In the genomic region with DNA sequence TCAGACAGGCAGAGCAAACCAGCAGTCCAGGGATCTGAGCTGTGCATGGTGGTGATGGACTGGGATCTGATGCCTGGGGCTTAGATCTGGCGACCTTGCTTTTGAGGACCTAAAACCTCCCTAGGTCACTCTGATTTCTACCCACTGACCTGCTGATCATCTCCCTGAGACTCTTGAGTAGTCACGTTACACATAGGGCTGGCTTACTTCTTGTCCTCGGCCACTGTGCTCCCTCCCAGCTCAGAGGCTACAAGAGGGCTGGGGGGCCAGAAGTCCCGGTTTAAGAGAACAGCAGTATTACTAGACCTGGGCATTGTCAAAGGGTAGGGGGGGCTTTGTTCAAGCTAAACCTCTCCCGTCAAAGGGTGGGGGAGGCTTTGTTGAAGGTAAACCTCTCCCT, we compare ENCODE assay signal across 22 cellular contexts. TPM values are rescaled to one million over a fixed set of nuclear protein-coding genes. Genes with fewer than 3 reads are reported as not detected.
DNase-seq lines count a peak whose midpoint lies in the region; ATAC-seq, FAIRE-seq and TF ChIP-seq lines count a peak whose summit lies in the region.
"Had no signal": no experiment of that assay in that cellular context is flagged by ENCODE, and none has a peak within 500 bp of the region (broad histone marks: within the 10 kb centered on the region; RNA-seq: fewer than 3 reads in every experiment).

No MANE protein-coding gene starts in this region.

- H4K91ac ChIP-seq in IMR-90 (ENCODE audit: insufficient read depth, low read depth, low read length), result no peak overlapping the region

- H3K36me3 Mint-ChIP-seq in T-helper 2 cell treated with Interferon-gamma antibody and Interleukin-4, amounts not matched to agents 5 μg/mL and 100 μg/mL, for 36 hours (ENCODE audit: low read depth), result peaks cover 69% of the 10 kb centered on the region

- H4K20me1 ChIP-seq in IMR-90 (ENCODE audit: insufficient read depth, low read length), result peaks cover 36% of the 10 kb centered on the region
- H4K20me1 ChIP-seq in K562 (replicated peaks; ENCODE audit: control insufficient read depth, insufficient read depth, low read length), result peaks cover 9% of the 10 kb centered on the region; the same call in 1 of the 2 replicates

- 0 out of 4 replicates have a peak overlapping the region, but pooled peaks of 1 of the 2 experiments have one; percentile 51 for H4K8ac ChIP-seq in IMR-90 (ENCODE audit: low read depth in 2 of 2, low read length in 2 of 2)

- DNase-seq in T-helper 2 cell treated with Interferon-gamma antibody and Interleukin-4, amounts not matched to agents 5 μg/mL and 100 μg/mL, for 36 hours (ENCODE audit: low spot score), result no peak
- no peak for DNase-seq in T-helper 2 cell
- DNase-seq in IMR-90, result no peak
- no peak for DNase-seq in K562 (ENCODE audit: extremely low read depth in 1 of 4, low spot score in 3 of 4)
- no peak for DNase-seq in CD1c-positive myeloid dendritic cell (ENCODE audit: extremely low spot score)
- DNase-seq in spleen, result no peak
- DNase-seq: 8988T; DMS79; effector CD4-positive, alpha-beta T cell; heart right ventricle; MG63; NCI-H187; NCI-H446 treated with DMSO at 0.1 percent for 48 hours; Right ventricle myocardium superior; small intestine had no signal

- POLR2A ChIA-PET in IMR-90 (lab: Charles Lee; ENCODE audit: unreplicated experiment) (no interaction called here), K562 (lab: Yijun Ruan, JAX) (interaction anchor here (0.9 to 1.6 kb wide), 3 partner anchors 9 to 16 kb away, joined by 3 to 5 read pairs (median 4); no protein-coding TSS in a partner anchor)

- H3K79me1 ChIP-seq in IMR-90 (ENCODE audit: low read depth in 1 of 2, low read length in 2 of 2), result peaks cover 32 to 67% of the 10 kb centered on the region in 2 experiments

- peak overlapping the region; percentile 67 for H2AK9ac ChIP-seq in IMR-90 (replicated peaks; ENCODE audit: low read depth, low read length, poor library complexity)

- H2BK15ac ChIP-seq in IMR-90 (ENCODE audit: low read depth, low read length), result no peak overlapping the region

- H3K9me3 ChIP-seq in IMR-90 (ENCODE audit: control insufficient read depth, insufficient read depth, low read length) (no peaks in the 10 kb centered on the region), K562 (replicated peaks; ENCODE audit: control insufficient read depth, insufficient read depth, low read depth, low read length) (no peaks in the 10 kb centered on the region), neutrophil (no peaks in the 10 kb centered on the region), spleen (no peaks in the 10 kb centered on the region)
- H3K9me3 ChIP-seq: BLaER1 treated with 17β-estradiol and CSF1 and Interleukin-3, amounts not matched to agents 10 nM and 100 nM; heart right ventricle; MG63; ovary had no signal

- H3K4me2 ChIP-seq in IMR-90 (ENCODE audit: low read depth, low read length) (no peak overlapping the region), K562 (ENCODE audit: insufficient read depth, low read length) (no peak overlapping the region)

- no peak overlapping the region for H2BK120ac ChIP-seq in IMR-90 (ENCODE audit: low read depth, low read length)

- in situ Hi-C loops in IMR-90 (cut with MboI; ENCODE audit: low sequenced_read_pairs), result loop anchor here (25.0 kb wide), 1 partner anchor 1073 kb away; no protein-coding TSS in a partner anchor
- in situ Hi-C loops in K562 (cut with MboI), result no loop called here

- H3K4me1 Mint-ChIP-seq in T-helper 2 cell treated with Interferon-gamma antibody and Interleukin-4, amounts not matched to agents 5 μg/mL and 100 μg/mL, for 36 hours (ENCODE audit: low read depth), result peaks cover 50% of the 10 kb centered on the region

- ATAC-seq in IMR-90 (ENCODE audit: low read depth) (no peak), K562 (peak; percentile 14), GM21526 (IDR thresholded peaks at IDR 0.05; ENCODE audit: low FRiP score, unreplicated experiment) (no peak)
- ATAC-seq: heart right ventricle had no signal

- H3K9me3 Mint-ChIP-seq in T-helper 2 cell treated with Interferon-gamma antibody and Interleukin-4, amounts not matched to agents 5 μg/mL and 100 μg/mL, for 36 hours, result no peaks in the 10 kb centered on the region
- H3K9me3 Mint-ChIP-seq: type B pancreatic cell had no signal

- H3K4ac ChIP-seq in IMR-90 (ENCODE audit: low read depth, low read length), result no peak overlapping the region

- no peak overlapping the region for H2AFZ ChIP-seq in IMR-90 (replicated peaks; ENCODE audit: low read length, poor library complexity)
- no peak overlapping the region for H2AFZ ChIP-seq in K562 (ENCODE audit: low read depth, low read length)

- H3K4me3 Mint-ChIP-seq in T-helper 2 cell treated with Interferon-gamma antibody and Interleukin-4, amounts not matched to agents 5 μg/mL and 100 μg/mL, for 36 hours, result no peak overlapping the region
- H3K4me3 Mint-ChIP-seq: type B pancreatic cell had no signal

- H3K4me1 ChIP-seq in IMR-90 (ENCODE audit: control insufficient read depth, insufficient read depth, low read length) (peaks cover 19% of the 10 kb centered on the region), K562 (replicated peaks in 1 of 2; ENCODE audit: control insufficient read depth in 2 of 2, insufficient read depth in 2 of 2, low read length in 2 of 2) (peaks cover 12% of the 10 kb centered on the region in 2 experiments; a peak in 4 of 5 replicates), neutrophil (ENCODE audit: control insufficient read depth in 1 of 2, insufficient read depth in 1 of 2, low read depth in 1 of 2, low read length in 1 of 2) (peaks cover 31 to 42% of the 10 kb centered on the region in 2 experiments), spleen (peaks cover 30 to 77% (median 50%) of the 10 kb centered on the region in 6 donors)

- H4K5ac ChIP-seq in IMR-90 (ENCODE audit: low read depth, low read length), result no peak overlapping the region

- H3K27me3 ChIP-seq in IMR-90 (ENCODE audit: control insufficient read depth, insufficient read depth, low read length) (no peaks in the 10 kb centered on the region), K562 (ENCODE audit: control insufficient read depth in 2 of 2, insufficient read depth in 2 of 2, low read length in 2 of 2) (no peaks in the 10 kb centered on the region), neutrophil (no peaks in the 10 kb centered on the region), spleen (replicated peaks in 1 of 7) (no peaks in the 10 kb centered on the region)
- H3K27me3 ChIP-seq: BLaER1 treated with 17β-estradiol and CSF1 and Interleukin-3, amounts not matched to agents 10 nM and 100 nM; heart right ventricle; MG63; ovary had no signal

- H2BK5ac ChIP-seq in IMR-90 (ENCODE audit: low read depth, low read length, poor library complexity, severe bottlenecking), result peak overlapping the region; percentile 38

- H3K27ac ChIP-seq in IMR-90 (ENCODE audit: insufficient read depth, low read length) (no peak overlapping the region), K562 (ENCODE audit: extremely low read depth, low read depth, low read length) (no peak overlapping the region), neutrophil (peak overlapping the region; percentile 60), spleen (peak overlapping the region in 2 of 8 donors; percentile 3 to 25)
- H3K27ac ChIP-seq: ovary had no signal

- peaks cover 18% of the 10 kb centered on the region for H3K9me1 ChIP-seq in IMR-90 (ENCODE audit: insufficient read depth, low read length)
- no peaks in the 10 kb centered on the region for H3K9me1 ChIP-seq in K562 (ENCODE audit: control insufficient read depth, insufficient read depth, low read length)

- H2AK5ac ChIP-seq in IMR-90 (ENCODE audit: low read depth, low read length), result no peak overlapping the region

- no peak overlapping the region for H3K18ac ChIP-seq in IMR-90 (ENCODE audit: low read depth, low read length)

- no peak overlapping the region for H3K14ac ChIP-seq in IMR-90 (replicated peaks; ENCODE audit: low read depth, low read length)

- no peak overlapping the region for H2BK20ac ChIP-seq in IMR-90 (ENCODE audit: low read depth, low read length)

- TF ChIP-seq POLR2A in IMR-90 (IDR thresholded peaks at IDR 0.05; ENCODE audit: low read depth, low read length) (no peak), K562 (conservative IDR thresholded peaks at IDR 0.05) (no peak), spleen (IDR thresholded peaks at IDR 0.05) (no peak)

- H3K36me3 ChIP-seq in IMR-90 (ENCODE audit: control insufficient read depth, insufficient read depth, low read length), result peaks cover 28% of the 10 kb centered on the region
- H3K36me3 ChIP-seq in K562 (ENCODE audit: control insufficient read depth, insufficient read depth, low read length), result peaks cover 65% of the 10 kb centered on the region
- peaks cover 78% of the 10 kb centered on the region for H3K36me3 ChIP-seq in neutrophil
- peaks cover 6 to 82% (median 43%) of the 10 kb centered on the region in 6 donors for H3K36me3 ChIP-seq in spleen
- H3K36me3 ChIP-seq: ovary had no signal

- peak overlapping the region; percentile 7 for H3K23ac ChIP-seq in IMR-90 (ENCODE audit: low read depth, low read length)

- WGBS in IMR-90 (ENCODE audit: extremely low coverage in 2 of 2, insufficient read length in 1 of 2), 2 experiments, result no CpG with 5 or more reads among the region's 5 CpGs
- 55% methylated on average over 5 of the region's 5 CpGs for WGBS in K562 (ENCODE audit: insufficient coverage, low coverage, missing lambda C conversion rate)
- 88 to 93% (median 92%) methylated on average over 5 of the region's 5 CpGs for WGBS in spleen, 5 donors

- BruUV-seq in IMR-90 (replicated peaks; lab: Mats Ljungman, UMichigan) (no TSS peak), K562 (replicated peaks; lab: Mats Ljungman, UMichigan) (no TSS peak)

- H3K27me3 Mint-ChIP-seq in T-helper 2 cell treated with Interferon-gamma antibody and Interleukin-4, amounts not matched to agents 5 μg/mL and 100 μg/mL, for 36 hours (ENCODE audit: low read depth), result no peaks in the 10 kb centered on the region
- H3K27me3 Mint-ChIP-seq: type B pancreatic cell had no signal

- CTCF ChIA-PET in IMR-90 (lab: Yijun Ruan, JAX) (interaction anchor here (0.6 kb wide), 1 partner anchor 175 kb away, joined by 4 read pairs; no protein-coding TSS in a partner anchor), K562 (lab: Yijun Ruan, JAX; ENCODE audit: low intra/inter-chr PET ratio) (no interaction called here)

- no peak for TF ChIP-seq EP300 in K562 (IDR thresholded peaks at IDR 0.05; ENCODE audit: low read length)

- intact Hi-C loops in IMR-90 (cut with micrococcal nuclease) (no loop called here), K562 (cut with micrococcal nuclease) (no loop called here), spleen (cut with DNase I; ENCODE audit: low total_unique reads) (no loop called here)

- H3K56ac ChIP-seq in IMR-90 (ENCODE audit: extremely low read depth, insufficient read depth, low read length), result no peak overlapping the region

- no peak for FAIRE-seq in K562 (lab: Jason Lieb, UNC)
- FAIRE-seq: GM18507, keratinocyte, small intestine had no signal

- peak overlapping the region; percentile 19 for H3K27ac Mint-ChIP-seq in T-helper 2 cell treated with Interferon-gamma antibody and Interleukin-4, amounts not matched to agents 5 μg/mL and 100 μg/mL, for 36 hours
- H3K27ac Mint-ChIP-seq: type B pancreatic cell had no signal

- no peak for TF ChIP-seq CTCF in IMR-90 (conservative IDR thresholded peaks at IDR 0.05; ENCODE audit: low read depth, low read length)
- no peak for TF ChIP-seq CTCF in K562 (IDR thresholded peaks at IDR 0.05 in 2 of 3, conservative IDR thresholded peaks at IDR 0.05 in 1 of 3; ENCODE audit: insufficient read depth in 2 of 3, low read depth in 1 of 3, low read length in 3 of 3)
- TF ChIP-seq CTCF in neutrophil (IDR thresholded peaks at IDR 0.05), result no peak
- TF ChIP-seq CTCF in spleen (IDR thresholded peaks at IDR 0.05 in 8 of 11, conservative IDR thresholded peaks at IDR 0.05 in 3 of 11), result no peak

- dilution Hi-C loops in IMR-90 (cut with HindIII; ENCODE audit: low sequenced_read_pairs, unreplicated experiment), result no loop called here

- peaks cover 39% of the 10 kb centered on the region for H3K79me2 ChIP-seq in K562 (ENCODE audit: control insufficient read depth, insufficient read depth, low read length)

- H3K9ac ChIP-seq in IMR-90 (ENCODE audit: low read depth, low read length) (no peak overlapping the region), K562 (ENCODE audit: insufficient read depth in 1 of 2, low read depth in 2 of 2, low read length in 2 of 2) (peak overlapping the region in 1 of 2 experiments; percentile 11; a peak in 1 of 4 replicates)

- TF ChIP-seq RAD21 in IMR-90 (IDR thresholded peaks at IDR 0.05; ENCODE audit: low read length) (no peak), K562 (CRISPR knock-in tag; conservative IDR thresholded peaks at IDR 0.05 in 1 of 2, IDR thresholded peaks at IDR 0.05 in 1 of 2) (no peak)

- H3K4me3 ChIP-seq in IMR-90 (ENCODE audit: insufficient read depth, low read depth, low read length), result no peak overlapping the region
- no peak overlapping the region for H3K4me3 ChIP-seq in K562
- H3K4me3 ChIP-seq in neutrophil (ENCODE audit: low read depth in 1 of 2, low read length in 1 of 2), result no peak overlapping the region
- no peak overlapping the region for H3K4me3 ChIP-seq in spleen
- H3K4me3 ChIP-seq: BLaER1 treated with 17β-estradiol and CSF1 and Interleukin-3, amounts not matched to agents 10 nM and 100 nM; heart right ventricle; MG63; ovary had no signal

RNA-seq across cellular contexts. Expression of a gene that starts 5.5 kb away (rescaled TPM):
- 187 and 235 TPM in 2 replicates for total RNA-seq in IMR-90 (2012; rRNA removed)
- 338 and 349 TPM in 2 replicates for polyA plus RNA-seq in IMR-90 (2012; rRNA removed)
- 134 and 310 TPM in 2 replicates for polyA plus RNA-seq in IMR-90 (2012; cell fraction: cytosol; rRNA removed)
- polyA plus RNA-seq in IMR-90 (2012; cell fraction: nucleus; rRNA removed; ENCODE audit: low replicate concordance), result 32.9 and 226 TPM in 2 replicates
- 58.0 and 71.5 TPM in 2 replicates for total RNA-seq in K562 (2011; cell fraction: chromatin; rRNA removed; ENCODE audit: low replicate concordance)
- total RNA-seq in K562 (2011; cell fraction: nucleolus; rRNA removed), result 42.2 and 43.2 TPM in 2 replicates
- total RNA-seq in K562 (2011; cell fraction: nucleoplasm; rRNA removed), result 65.8 and 91.8 TPM in 2 replicates
- total RNA-seq in K562 (2014; rRNA removed), result 42.2 and 50.0 TPM in 2 replicates
- total RNA-seq in K562 (2014; rRNA removed; fragmentation: Illumina TruSeq; extraction: Trizol), result 70.3 and 75.7 TPM in 2 replicates
- 52.8 and 57.3 TPM in 2 replicates for total RNA-seq in K562 (2015; rRNA removed; fragmentation: Illumina TruSeq; extraction: Trizol)
- total RNA-seq in K562 (2021), result 98.5 and 103 TPM in 2 replicates
- polyA plus RNA-seq in K562 (2011; rRNA removed), result 324 and 368 TPM in 2 replicates
- 189 and 261 TPM in 2 replicates for polyA plus RNA-seq in K562 (2011; cell fraction: cytosol; rRNA removed)
- 136 and 203 TPM in 2 replicates for polyA plus RNA-seq in K562 (2011; cell fraction: nucleus; rRNA removed)
- polyA plus RNA-seq in K562 (2012), result 107 and 174 TPM in 2 replicates
- 130 TPM in 2 replicates for polyA plus RNA-seq in K562 (2014; fragmentation: Illumina TruSeq; extraction: Trizol)
- polyA plus RNA-seq in K562 (2014; fragmentation: Nextera tagmentation; extraction: Ambion mirVana), result 100 to 1,000 TPM; 489 to 583 TPM
- 127 and 142 TPM in 2 replicates for polyA plus RNA-seq in K562 (2014; rRNA removed)
- 150 and 163 TPM in 2 replicates for polyA minus RNA-seq in K562 (2011; rRNA and poly(A)+ RNA removed)
- polyA minus RNA-seq in K562 (2011; cell fraction: cytosol; rRNA and poly(A)+ RNA removed), result 30.3 and 31.2 TPM in 2 replicates
- polyA minus RNA-seq in K562 (2011; cell fraction: nucleus; rRNA and poly(A)+ RNA removed), result 17.0 and 23.3 TPM in 2 replicates
- 10 to 100 TPM; 61.3 to 91.3 (median 71.3) TPM for total RNA-seq in spleen
- polyA plus RNA-seq in spleen, result 100 to 1,000 TPM in 2 of 3 donors, 10 to 100 TPM in 1; 81.8 to 131 (median 126) TPM

RNA-seq across cellular contexts. Expression of a gene that starts 10.8 kb away (rescaled TPM):
- 3.6 and 4.3 TPM in 2 replicates for total RNA-seq in IMR-90 (2012; rRNA removed)
- 2.8 and 2.9 TPM in 2 replicates for polyA plus RNA-seq in IMR-90 (2012; rRNA removed)
- 1.6 and 2.4 TPM in 2 replicates for polyA plus RNA-seq in IMR-90 (2012; cell fraction: cytosol; rRNA removed)
- 3.8 and 6.6 TPM in 2 replicates for polyA plus RNA-seq in IMR-90 (2012; cell fraction: nucleus; rRNA removed; ENCODE audit: low replicate concordance)
- 0.62 and 0.69 TPM in 2 replicates for total RNA-seq in K562 (2011; cell fraction: chromatin; rRNA removed; ENCODE audit: low replicate concordance)
- total RNA-seq in K562 (2011; cell fraction: nucleolus; rRNA removed), result 0.13 and 0.50 TPM in 2 replicates
- 0.15 and 0.38 TPM in 2 replicates for total RNA-seq in K562 (2011; cell fraction: nucleoplasm; rRNA removed)
- 0.05 and 0.61 TPM in 2 replicates for total RNA-seq in K562 (2014; rRNA removed)
- total RNA-seq in K562 (2014; rRNA removed; fragmentation: Illumina TruSeq; extraction: Trizol), result 0.16 and 0.25 TPM in 2 replicates
- 0.11 and 0.18 TPM in 2 replicates for total RNA-seq in K562 (2015; rRNA removed; fragmentation: Illumina TruSeq; extraction: Trizol)
- 0.11 and 0.35 TPM in 2 replicates for total RNA-seq in K562 (2021)
- 0.12 and 0.46 TPM in 2 replicates for polyA plus RNA-seq in K562 (2011; rRNA removed)
- polyA plus RNA-seq in K562 (2011; cell fraction: cytosol; rRNA removed), result 0.22 and 0.39 TPM in 2 replicates
- polyA plus RNA-seq in K562 (2011; cell fraction: nucleus; rRNA removed), result 0.24 and 0.38 TPM in 2 replicates
- 0.17 and 0.35 TPM in 2 replicates for polyA plus RNA-seq in K562 (2012)
- 0.16 and 0.17 TPM in 2 replicates for polyA plus RNA-seq in K562 (2014; fragmentation: Illumina TruSeq; extraction: Trizol)
- under 1 TPM in 1 of 2 experiments, not detected in 1; 0.06 TPM for polyA plus RNA-seq in K562 (2014; fragmentation: Nextera tagmentation; extraction: Ambion mirVana)
- 0.04 TPM in 2 replicates for polyA plus RNA-seq in K562 (2014; rRNA removed)
- 0.21 and 0.39 TPM in 2 replicates for polyA minus RNA-seq in K562 (2011; rRNA and poly(A)+ RNA removed)
- polyA minus RNA-seq in K562 (2011; cell fraction: cytosol; rRNA and poly(A)+ RNA removed), result not detected in 2 replicates
- polyA minus RNA-seq in K562 (2011; cell fraction: nucleus; rRNA and poly(A)+ RNA removed), result 0.13 and 0.33 TPM in 2 replicates
- 10 to 100 TPM; 13.2 to 48.3 (median 19.5) TPM for total RNA-seq in spleen
- polyA plus RNA-seq in spleen, result 1 to 10 TPM; 5.9 to 8.5 (median 6.4) TPM
